ENCODE assay signal across 1 cellular context in the genomic region with DNA sequence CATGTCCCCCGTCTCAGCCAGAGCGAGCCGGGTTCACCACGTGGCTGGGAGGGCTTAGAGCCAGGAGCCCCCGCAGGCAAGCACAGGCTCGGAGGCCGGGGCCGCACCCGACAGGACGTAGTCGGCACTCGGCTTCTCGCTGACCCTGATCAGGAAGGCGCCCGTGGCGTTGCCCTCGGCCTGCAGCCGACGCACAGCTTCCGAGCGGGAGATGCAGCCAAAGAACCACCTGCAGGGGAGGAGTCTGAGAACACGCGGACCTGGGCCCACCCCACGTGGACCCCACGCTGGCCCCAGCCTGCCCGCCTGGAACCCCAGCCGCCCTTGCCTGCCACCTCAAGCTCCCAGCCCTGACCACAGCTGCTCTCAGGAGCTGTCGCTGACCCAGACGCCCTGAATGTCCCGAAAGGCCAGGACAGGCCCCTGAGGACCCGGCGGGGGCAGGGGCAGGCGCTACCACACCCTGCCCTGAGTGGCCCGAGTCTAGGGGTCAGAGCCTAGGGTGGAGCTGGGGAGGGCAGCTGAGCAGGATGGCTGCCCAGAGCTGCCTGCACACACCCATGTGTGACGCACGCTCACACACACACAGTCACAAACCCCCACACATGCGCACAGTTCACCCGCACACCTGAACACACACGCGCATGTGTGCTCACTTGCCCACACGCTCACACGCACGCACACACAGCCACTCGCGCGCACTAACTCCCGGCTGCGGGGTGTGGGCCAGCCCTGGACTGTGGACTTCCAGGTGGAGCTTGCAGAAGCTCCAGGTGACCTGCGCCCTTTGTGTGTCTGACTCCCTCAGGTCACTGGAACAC.
TF ChIP-seq lines count a peak whose summit lies in the region.

No MANE protein-coding gene starts in this region.

TF ChIP-seq in HepG2, 621 proteins besides CTCF, POLR2A, EP300 and RAD21 (continued from another document and continues in another):
- TF ChIP-seq, protein P1, sequence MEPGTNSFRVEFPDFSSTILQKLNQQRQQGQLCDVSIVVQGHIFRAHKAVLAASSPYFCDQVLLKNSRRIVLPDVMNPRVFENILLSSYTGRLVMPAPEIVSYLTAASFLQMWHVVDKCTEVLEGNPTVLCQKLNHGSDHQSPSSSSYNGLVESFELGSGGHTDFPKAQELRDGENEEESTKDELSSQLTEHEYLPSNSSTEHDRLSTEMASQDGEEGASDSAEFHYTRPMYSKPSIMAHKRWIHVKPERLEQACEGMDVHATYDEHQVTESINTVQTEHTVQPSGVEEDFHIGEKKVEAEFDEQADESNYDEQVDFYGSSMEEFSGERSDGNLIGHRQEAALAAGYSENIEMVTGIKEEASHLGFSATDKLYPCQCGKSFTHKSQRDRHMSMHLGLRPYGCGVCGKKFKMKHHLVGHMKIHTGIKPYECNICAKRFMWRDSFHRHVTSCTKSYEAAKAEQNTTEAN (CRISPR knock-in tag; conservative IDR thresholded peaks at IDR 0.05) = peak; percentile 75
- TF ChIP-seq, protein P2, sequence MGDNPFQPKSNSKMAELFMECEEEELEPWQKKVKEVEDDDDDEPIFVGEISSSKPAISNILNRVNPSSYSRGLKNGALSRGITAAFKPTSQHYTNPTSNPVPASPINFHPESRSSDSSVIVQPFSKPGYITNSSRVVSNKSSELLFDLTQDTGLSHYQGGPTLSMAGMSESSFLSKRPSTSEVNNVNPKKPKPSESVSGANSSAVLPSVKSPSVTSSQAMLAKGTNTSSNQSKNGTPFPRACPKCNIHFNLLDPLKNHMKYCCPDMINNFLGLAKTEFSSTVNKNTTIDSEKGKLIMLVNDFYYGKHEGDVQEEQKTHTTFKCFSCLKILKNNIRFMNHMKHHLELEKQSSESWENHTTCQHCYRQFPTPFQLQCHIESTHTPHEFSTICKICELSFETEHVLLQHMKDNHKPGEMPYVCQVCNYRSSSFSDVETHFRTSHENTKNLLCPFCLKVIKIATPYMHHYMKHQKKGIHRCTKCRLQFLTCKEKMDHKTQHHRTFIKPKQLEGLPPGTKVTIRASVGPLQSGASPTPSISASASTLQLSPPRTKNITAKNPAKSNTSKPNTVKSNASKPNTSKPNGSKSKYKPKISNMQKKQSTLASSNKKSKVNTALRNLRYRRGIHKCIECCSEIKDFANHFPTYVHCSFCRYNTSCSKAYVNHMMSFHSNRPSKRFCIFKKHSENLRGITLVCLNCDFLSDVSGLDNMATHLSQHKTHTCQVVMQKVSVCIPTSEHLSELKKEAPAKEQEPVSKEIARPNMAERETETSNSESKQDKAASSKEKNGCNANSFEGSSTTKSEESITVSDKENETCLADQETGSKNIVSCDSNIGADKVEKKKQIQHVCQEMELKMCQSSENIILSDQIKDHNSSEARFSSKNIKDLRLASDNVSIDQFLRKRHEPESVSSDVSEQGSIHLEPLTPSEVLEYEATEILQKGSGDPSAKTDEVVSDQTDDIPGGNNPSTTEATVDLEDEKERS (CRISPR knock-in tag; IDR thresholded peaks at IDR 0.05) = no peak
- TF ChIP-seq NCOA2 (CRISPR knock-in tag; IDR thresholded peaks at IDR 0.05) = no peak
- TF ChIP-seq, protein P3, sequence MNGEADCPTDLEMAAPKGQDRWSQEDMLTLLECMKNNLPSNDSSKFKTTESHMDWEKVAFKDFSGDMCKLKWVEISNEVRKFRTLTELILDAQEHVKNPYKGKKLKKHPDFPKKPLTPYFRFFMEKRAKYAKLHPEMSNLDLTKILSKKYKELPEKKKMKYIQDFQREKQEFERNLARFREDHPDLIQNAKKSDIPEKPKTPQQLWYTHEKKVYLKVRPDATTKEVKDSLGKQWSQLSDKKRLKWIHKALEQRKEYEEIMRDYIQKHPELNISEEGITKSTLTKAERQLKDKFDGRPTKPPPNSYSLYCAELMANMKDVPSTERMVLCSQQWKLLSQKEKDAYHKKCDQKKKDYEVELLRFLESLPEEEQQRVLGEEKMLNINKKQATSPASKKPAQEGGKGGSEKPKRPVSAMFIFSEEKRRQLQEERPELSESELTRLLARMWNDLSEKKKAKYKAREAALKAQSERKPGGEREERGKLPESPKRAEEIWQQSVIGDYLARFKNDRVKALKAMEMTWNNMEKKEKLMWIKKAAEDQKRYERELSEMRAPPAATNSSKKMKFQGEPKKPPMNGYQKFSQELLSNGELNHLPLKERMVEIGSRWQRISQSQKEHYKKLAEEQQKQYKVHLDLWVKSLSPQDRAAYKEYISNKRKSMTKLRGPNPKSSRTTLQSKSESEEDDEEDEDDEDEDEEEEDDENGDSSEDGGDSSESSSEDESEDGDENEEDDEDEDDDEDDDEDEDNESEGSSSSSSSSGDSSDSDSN (CRISPR knock-in tag; IDR thresholded peaks at IDR 0.05) = peak; percentile 20; the same call in 1 of the 2 replicates
- TF ChIP-seq ZBTB38 (CRISPR knock-in tag; IDR thresholded peaks at IDR 0.05) = no peak
- TF ChIP-seq SAP130 (CRISPR knock-in tag; IDR thresholded peaks at IDR 0.05; ENCODE audit: low read depth) = peak; percentile 22; the same call in 1 of the 2 replicates
- TF ChIP-seq, protein P4, sequence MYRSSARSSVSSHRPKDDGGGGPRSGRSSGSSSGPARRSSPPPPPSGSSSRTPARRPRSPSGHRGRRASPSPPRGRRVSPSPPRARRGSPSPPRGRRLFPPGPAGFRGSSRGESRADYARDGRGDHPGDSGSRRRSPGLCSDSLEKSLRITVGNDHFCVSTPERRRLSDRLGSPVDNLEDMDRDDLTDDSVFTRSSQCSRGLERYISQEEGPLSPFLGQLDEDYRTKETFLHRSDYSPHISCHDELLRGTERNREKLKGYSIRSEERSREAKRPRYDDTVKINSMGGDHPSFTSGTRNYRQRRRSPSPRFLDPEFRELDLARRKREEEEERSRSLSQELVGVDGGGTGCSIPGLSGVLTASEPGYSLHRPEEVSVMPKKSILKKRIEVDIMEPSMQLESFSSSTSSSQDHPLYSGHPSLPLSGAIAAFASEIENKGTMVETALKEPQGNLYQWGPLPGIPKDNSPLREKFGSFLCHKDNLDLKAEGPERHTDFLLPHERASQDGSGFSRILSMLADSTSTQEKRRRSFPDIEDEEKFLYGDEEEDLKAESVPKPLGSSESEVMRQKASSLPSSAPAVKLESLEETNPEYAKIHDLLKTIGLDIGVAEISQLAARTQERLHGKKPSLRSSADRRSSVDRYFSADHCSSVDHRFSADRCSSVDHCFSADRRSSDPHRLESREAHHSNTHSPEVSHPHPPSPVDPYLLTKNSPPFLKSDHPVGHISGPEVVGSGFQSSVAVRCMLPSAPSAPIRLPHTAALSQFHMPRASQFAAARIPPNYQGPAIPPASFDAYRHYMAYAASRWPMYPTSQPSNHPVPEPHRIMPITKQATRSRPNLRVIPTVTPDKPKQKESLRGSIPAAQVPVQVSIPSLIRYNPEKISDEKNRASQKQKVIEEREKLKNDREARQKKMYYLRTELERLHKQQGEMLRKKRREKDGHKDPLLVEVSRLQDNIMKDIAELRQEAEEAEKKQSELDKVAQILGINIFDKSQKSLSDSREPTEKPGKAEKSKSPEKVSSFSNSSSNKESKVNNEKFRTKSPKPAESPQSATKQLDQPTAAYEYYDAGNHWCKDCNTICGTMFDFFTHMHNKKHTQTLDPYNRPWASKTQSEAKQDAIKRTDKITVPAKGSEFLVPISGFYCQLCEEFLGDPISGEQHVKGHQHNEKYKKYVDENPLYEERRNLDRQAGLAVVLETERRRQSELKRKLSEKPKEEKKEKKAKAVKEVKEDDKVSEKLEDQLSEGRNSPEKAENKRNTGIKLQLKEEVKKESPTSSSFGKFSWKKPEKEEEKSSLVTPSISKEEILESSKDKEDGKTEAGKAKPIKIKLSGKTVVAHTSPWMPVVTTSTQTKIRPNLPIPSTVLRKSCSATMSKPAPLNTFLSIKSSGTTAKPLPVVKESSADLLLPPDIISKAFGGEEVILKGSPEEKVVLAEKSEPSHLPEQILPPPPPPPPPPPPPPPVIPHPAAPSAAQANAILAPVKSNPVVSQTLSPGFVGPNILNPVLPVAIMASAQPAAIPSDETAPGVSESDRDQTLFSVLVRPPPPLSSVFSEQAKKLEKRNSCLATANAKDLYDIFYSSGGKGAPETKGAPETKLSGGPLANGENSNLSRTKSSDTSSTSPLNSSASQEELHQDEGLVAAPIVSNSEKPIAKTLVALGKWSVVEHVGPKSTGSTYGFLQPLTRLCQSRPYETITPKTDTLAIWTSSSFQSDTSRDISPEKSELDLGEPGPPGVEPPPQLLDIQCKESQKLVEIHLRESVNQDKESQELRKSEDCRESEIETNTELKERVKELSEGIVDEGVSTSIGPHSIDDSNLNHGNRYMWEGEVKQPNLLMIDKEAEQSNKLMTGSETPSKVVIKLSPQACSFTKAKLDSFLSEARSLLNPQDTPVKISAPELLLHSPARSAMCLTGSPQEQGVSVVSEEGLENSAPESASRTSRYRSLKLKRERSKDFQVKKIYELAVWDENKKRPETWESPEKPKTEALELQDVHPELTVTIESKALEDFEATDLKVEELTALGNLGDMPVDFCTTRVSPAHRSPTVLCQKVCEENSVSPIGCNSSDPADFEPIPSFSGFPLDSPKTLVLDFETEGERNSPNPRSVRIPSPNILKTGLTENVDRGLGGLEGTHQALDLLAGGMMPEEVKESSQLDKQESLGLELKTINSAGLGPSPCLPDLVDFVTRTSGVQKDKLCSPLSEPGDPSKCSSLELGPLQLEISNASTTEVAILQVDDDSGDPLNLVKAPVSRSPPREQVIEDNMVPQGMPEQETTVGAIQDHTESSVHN (CRISPR knock-in tag; IDR thresholded peaks at IDR 0.05) = 0 out of 2 replicates have a peak, but pooled peaks have one; percentile 45
- peak; percentile 6; the same call in 1 of the 2 replicates for TF ChIP-seq ETV5 (CRISPR knock-in tag; IDR thresholded peaks at IDR 0.05; ENCODE audit: borderline replicate concordance)
- TF ChIP-seq ZNF251 (CRISPR knock-in tag; IDR thresholded peaks at IDR 0.05) = no peak
- TF ChIP-seq LCORL (IDR thresholded peaks at IDR 0.05) = no peak
- TF ChIP-seq LCORL (CRISPR knock-in tag; IDR thresholded peaks at IDR 0.05) = peak; percentile 74; the same call in 1 of the 2 replicates
- no peak for TF ChIP-seq HDAC6 (IDR thresholded peaks at IDR 0.05; ENCODE audit: low read depth, low read length)
- TF ChIP-seq, protein P5, sequence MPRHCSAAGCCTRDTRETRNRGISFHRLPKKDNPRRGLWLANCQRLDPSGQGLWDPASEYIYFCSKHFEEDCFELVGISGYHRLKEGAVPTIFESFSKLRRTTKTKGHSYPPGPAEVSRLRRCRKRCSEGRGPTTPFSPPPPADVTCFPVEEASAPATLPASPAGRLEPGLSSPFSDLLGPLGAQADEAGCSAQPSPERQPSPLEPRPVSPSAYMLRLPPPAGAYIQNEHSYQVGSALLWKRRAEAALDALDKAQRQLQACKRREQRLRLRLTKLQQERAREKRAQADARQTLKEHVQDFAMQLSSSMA (CRISPR knock-in tag; IDR thresholded peaks at IDR 0.05) = 0 out of 2 replicates have a peak, but pooled peaks have one; percentile 41
- TF ChIP-seq ZNF724P (CRISPR knock-in tag; IDR thresholded peaks at IDR 0.05; ENCODE audit: borderline replicate concordance) = no peak
- TF ChIP-seq RFX3 (CRISPR knock-in tag; IDR thresholded peaks at IDR 0.05) = no peak
- TF ChIP-seq ZNF17 (CRISPR knock-in tag; IDR thresholded peaks at IDR 0.05) = no peak
- TF ChIP-seq ZNF263 (CRISPR knock-in tag; IDR thresholded peaks at IDR 0.05) = 0 out of 2 replicates have a peak, but pooled peaks have one; percentile 26
- TF ChIP-seq SRSF1 (optimal IDR thresholded peaks at IDR 0.05; ENCODE audit: low read depth, low read length) = no peak
- 0 out of 2 replicates have a peak, but pooled peaks have one; percentile 17 for TF ChIP-seq AHR (CRISPR knock-in tag; IDR thresholded peaks at IDR 0.05)
- TF ChIP-seq ZNF746 (CRISPR knock-in tag; IDR thresholded peaks at IDR 0.05) = 0 out of 2 replicates have a peak, but pooled peaks have one; percentile 42
- TF ChIP-seq, protein P6, sequence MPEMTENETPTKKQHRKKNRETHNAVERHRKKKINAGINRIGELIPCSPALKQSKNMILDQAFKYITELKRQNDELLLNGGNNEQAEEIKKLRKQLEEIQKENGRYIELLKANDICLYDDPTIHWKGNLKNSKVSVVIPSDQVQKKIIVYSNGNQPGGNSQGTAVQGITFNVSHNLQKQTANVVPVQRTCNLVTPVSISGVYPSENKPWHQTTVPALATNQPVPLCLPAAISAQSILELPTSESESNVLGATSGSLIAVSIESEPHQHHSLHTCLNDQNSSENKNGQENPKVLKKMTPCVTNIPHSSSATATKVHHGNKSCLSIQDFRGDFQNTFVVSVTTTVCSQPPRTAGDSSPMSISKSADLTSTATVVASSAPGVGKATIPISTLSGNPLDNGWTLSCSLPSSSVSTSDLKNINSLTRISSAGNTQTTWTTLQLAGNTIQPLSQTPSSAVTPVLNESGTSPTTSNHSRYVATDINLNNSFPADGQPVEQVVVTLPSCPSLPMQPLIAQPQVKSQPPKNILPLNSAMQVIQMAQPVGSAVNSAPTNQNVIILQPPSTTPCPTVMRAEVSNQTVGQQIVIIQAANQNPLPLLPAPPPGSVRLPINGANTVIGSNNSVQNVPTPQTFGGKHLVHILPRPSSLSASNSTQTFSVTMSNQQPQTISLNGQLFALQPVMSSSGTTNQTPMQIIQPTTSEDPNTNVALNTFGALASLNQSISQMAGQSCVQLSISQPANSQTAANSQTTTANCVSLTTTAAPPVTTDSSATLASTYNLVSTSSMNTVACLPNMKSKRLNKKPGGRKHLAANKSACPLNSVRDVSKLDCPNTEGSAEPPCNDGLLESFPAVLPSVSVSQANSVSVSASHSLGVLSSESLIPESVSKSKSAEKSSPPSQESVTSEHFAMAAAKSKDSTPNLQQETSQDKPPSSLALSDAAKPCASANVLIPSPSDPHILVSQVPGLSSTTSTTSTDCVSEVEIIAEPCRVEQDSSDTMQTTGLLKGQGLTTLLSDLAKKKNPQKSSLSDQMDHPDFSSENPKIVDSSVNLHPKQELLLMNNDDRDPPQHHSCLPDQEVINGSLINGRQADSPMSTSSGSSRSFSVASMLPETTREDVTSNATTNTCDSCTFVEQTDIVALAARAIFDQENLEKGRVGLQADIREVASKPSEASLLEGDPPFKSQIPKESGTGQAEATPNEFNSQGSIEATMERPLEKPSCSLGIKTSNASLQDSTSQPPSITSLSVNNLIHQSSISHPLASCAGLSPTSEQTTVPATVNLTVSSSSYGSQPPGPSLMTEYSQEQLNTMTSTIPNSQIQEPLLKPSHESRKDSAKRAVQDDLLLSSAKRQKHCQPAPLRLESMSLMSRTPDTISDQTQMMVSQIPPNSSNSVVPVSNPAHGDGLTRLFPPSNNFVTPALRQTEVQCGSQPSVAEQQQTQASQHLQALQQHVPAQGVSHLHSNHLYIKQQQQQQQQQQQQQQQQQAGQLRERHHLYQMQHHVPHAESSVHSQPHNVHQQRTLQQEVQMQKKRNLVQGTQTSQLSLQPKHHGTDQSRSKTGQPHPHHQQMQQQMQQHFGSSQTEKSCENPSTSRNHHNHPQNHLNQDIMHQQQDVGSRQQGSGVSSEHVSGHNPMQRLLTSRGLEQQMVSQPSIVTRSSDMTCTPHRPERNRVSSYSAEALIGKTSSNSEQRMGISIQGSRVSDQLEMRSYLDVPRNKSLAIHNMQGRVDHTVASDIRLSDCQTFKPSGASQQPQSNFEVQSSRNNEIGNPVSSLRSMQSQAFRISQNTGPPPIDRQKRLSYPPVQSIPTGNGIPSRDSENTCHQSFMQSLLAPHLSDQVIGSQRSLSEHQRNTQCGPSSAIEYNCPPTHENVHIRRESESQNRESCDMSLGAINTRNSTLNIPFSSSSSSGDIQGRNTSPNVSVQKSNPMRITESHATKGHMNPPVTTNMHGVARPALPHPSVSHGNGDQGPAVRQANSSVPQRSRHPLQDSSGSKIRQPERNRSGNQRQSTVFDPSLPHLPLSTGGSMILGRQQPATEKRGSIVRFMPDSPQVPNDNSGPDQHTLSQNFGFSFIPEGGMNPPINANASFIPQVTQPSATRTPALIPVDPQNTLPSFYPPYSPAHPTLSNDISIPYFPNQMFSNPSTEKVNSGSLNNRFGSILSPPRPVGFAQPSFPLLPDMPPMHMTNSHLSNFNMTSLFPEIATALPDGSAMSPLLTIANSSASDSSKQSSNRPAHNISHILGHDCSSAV (CRISPR knock-in tag; IDR thresholded peaks at IDR 0.05; ENCODE audit: borderline replicate concordance) = no peak
- TF ChIP-seq, protein P7, sequence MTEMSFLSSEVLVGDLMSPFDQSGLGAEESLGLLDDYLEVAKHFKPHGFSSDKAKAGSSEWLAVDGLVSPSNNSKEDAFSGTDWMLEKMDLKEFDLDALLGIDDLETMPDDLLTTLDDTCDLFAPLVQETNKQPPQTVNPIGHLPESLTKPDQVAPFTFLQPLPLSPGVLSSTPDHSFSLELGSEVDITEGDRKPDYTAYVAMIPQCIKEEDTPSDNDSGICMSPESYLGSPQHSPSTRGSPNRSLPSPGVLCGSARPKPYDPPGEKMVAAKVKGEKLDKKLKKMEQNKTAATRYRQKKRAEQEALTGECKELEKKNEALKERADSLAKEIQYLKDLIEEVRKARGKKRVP (CRISPR knock-in tag; IDR thresholded peaks at IDR 0.05) = no peak
